In genomic region chr7:21365866-21366624, GRCh38 we compare ENCODE assay signal across 11 cellular contexts.
DNase-seq lines count a peak whose midpoint lies in the region; ATAC-seq and TF ChIP-seq lines count a peak whose summit lies in the region.
"Had no signal": no experiment of that assay in that cellular context is flagged by ENCODE, and none has a peak within 500 bp of the region (broad histone marks: within the 10 kb centered on the region; RNA-seq: fewer than 3 reads in every experiment).

No MANE protein-coding gene starts in this region.

- peak overlapping the region; percentile 9 for H3K4me3 Mint-ChIP-seq in activated T-helper 1 cell treated with anti-CD3 and anti-CD28 coated beads, Interleukin-12 subunit alpha, Interleukin-12 subunit beta, Interleukin-2, Interleukin-4 antibody, amounts not matched to agents 30 ng/mL and 10 ng/mL and 1 ng/mL, durations not matched to agents 14 hours and 24 hours and 36 hours
- no peak overlapping the region for H3K4me3 Mint-ChIP-seq in type B pancreatic cell

- peak; percentile 94 for ATAC-seq in mucosa of descending colon
- no peak for ATAC-seq in Right ventricle myocardium superior (ENCODE audit: poor library complexity)

- H3K4me1 Mint-ChIP-seq in activated T-helper 1 cell treated with anti-CD3 and anti-CD28 coated beads, Interleukin-12 subunit alpha, Interleukin-12 subunit beta, Interleukin-2, Interleukin-4 antibody, amounts not matched to agents 30 ng/mL and 10 ng/mL and 1 ng/mL, durations not matched to agents 14 hours and 24 hours and 36 hours (ENCODE audit: low read depth), result peaks cover 70% of the 10 kb centered on the region
- H3K4me1 Mint-ChIP-seq in type B pancreatic cell (ENCODE audit: unreplicated experiment), result peaks cover 4% of the 10 kb centered on the region

- H3K36me3 ChIP-seq in mucosa of descending colon (ENCODE audit: low read depth), result no peaks in the 10 kb centered on the region
- H3K36me3 ChIP-seq: esophagus muscularis mucosa had no signal

- TF ChIP-seq CTCF in mucosa of descending colon (IDR thresholded peaks at IDR 0.05), result no peak
- TF ChIP-seq CTCF in type B pancreatic cell (conservative IDR thresholded peaks at IDR 0.05), result no peak

- H3K27ac Mint-ChIP-seq in activated T-helper 1 cell treated with anti-CD3 and anti-CD28 coated beads, Interleukin-12 subunit alpha, Interleukin-12 subunit beta, Interleukin-2, Interleukin-4 antibody, amounts not matched to agents 30 ng/mL and 10 ng/mL and 1 ng/mL, durations not matched to agents 14 hours and 24 hours and 36 hours, result peak overlapping the region; percentile 25
- no peak overlapping the region for H3K27ac Mint-ChIP-seq in type B pancreatic cell

- peaks cover 18% of the 10 kb centered on the region for H3K36me3 Mint-ChIP-seq in activated T-helper 1 cell treated with anti-CD3 and anti-CD28 coated beads, Interleukin-12 subunit alpha, Interleukin-12 subunit beta, Interleukin-2, Interleukin-4 antibody, amounts not matched to agents 30 ng/mL and 10 ng/mL and 1 ng/mL, durations not matched to agents 14 hours and 24 hours and 36 hours (ENCODE audit: low read depth)
- H3K36me3 Mint-ChIP-seq in type B pancreatic cell, result no peaks in the 10 kb centered on the region

- no peaks in the 10 kb centered on the region for H3K9me3 ChIP-seq in mucosa of descending colon
- H3K9me3 ChIP-seq: esophagus muscularis mucosa had no signal

- peak overlapping the region; percentile 2 for H3K4me3 ChIP-seq in mucosa of descending colon
- H3K4me3 ChIP-seq: esophagus muscularis mucosa had no signal

- H3K9me3 Mint-ChIP-seq in activated T-helper 1 cell treated with anti-CD3 and anti-CD28 coated beads, Interleukin-12 subunit alpha, Interleukin-12 subunit beta, Interleukin-2, Interleukin-4 antibody, amounts not matched to agents 30 ng/mL and 10 ng/mL and 1 ng/mL, durations not matched to agents 14 hours and 24 hours and 36 hours, result peaks cover 9% of the 10 kb centered on the region
- H3K9me3 Mint-ChIP-seq in type B pancreatic cell, result no peaks in the 10 kb centered on the region

- no peaks in the 10 kb centered on the region for H3K4me1 ChIP-seq in mucosa of descending colon (ENCODE audit: low read depth)
- H3K4me1 ChIP-seq: esophagus muscularis mucosa had no signal

- H3K27me3 Mint-ChIP-seq in activated T-helper 1 cell treated with anti-CD3 and anti-CD28 coated beads, Interleukin-12 subunit alpha, Interleukin-12 subunit beta, Interleukin-2, Interleukin-4 antibody, amounts not matched to agents 30 ng/mL and 10 ng/mL and 1 ng/mL, durations not matched to agents 14 hours and 24 hours and 36 hours (ENCODE audit: insufficient read depth), result no peaks in the 10 kb centered on the region
- H3K27me3 Mint-ChIP-seq in type B pancreatic cell, result peaks cover 18% of the 10 kb centered on the region

- intact Hi-C loops in activated T-helper 1 cell treated with anti-CD3 and anti-CD28 coated beads, Interleukin-12 subunit alpha, Interleukin-12 subunit beta, Interleukin-2, Interleukin-4 antibody, amounts not matched to agents 30 ng/mL and 10 ng/mL and 1 ng/mL, durations not matched to agents 14 hours and 24 hours and 36 hours (cut with micrococcal nuclease), result loop anchor here (1.0 to 10.0 kb wide), 4 partner anchors 17 to 1649 kb away; partner anchors contain the start of gene HYCC1
- intact Hi-C loops in mucosa of descending colon (cut with DNase I, micrococcal nuclease) (no loop called here), Right ventricle myocardium superior (cut with DNase I) (no loop called here)

- DNase-seq in SKM-1 treated with dmso at 0.1 percent for 144 hours (lab: John Stamatoyannopoulos, UW; ENCODE audit: unreplicated experiment), result peak; percentile 44
- DNase-seq in SKM-1 (lab: John Stamatoyannopoulos, UW; ENCODE audit: unreplicated experiment), result no peak
- DNase-seq in NCI-H146 treated with DMSO at 0.1 percent for 48 hours (lab: John Stamatoyannopoulos, UW; ENCODE audit: unreplicated experiment), result peak; percentile 98
- no peak for DNase-seq in activated T-helper 1 cell treated with anti-CD3 and anti-CD28 coated beads, Interleukin-12 subunit alpha, Interleukin-12 subunit beta, Interleukin-2, Interleukin-4 antibody, amounts not matched to agents 30 ng/mL and 10 ng/mL and 1 ng/mL, durations not matched to agents 14 hours and 24 hours and 36 hours (ENCODE audit: low spot score)
- peak in 1 of 3 donors; percentile 30 for DNase-seq in mucosa of descending colon
- no peak for DNase-seq in type B pancreatic cell (ENCODE audit: extremely low spot score, unreplicated experiment)
- no peak for DNase-seq in NCI-H1048 (lab: John Stamatoyannopoulos, UW)
- DNase-seq in Right ventricle myocardium superior, result no peak
- DNase-seq: activated gamma-delta T cell, mesendoderm had no signal

Comparison
In these comparisons a context has a peak if more than half of its experiments do, and no peak if none do; other contexts are left out.
1. DNase-seq: peak in SKM-1 treated with dmso at 0.1 percent for 144 hours (single experiment) and NCI-H146 treated with DMSO at 0.1 percent for 48 hours (single experiment); none in SKM-1 (single experiment), activated T-helper 1 cell treated with anti-CD3 and anti-CD28 coated beads, Interleukin-12 subunit alpha, Interleukin-12 subunit beta, Interleukin-2, Interleukin-4 antibody, amounts not matched to agents 30 ng/mL and 10 ng/mL and 1 ng/mL, durations not matched to agents 14 hours and 24 hours and 36 hours (single experiment), type B pancreatic cell (single experiment), NCI-H1048 (single experiment) and Right ventricle myocardium superior (single experiment).